8 cellular contexts compared by ENCODE assay signal in genomic region chr9:112844771-112845542, GRCh38. TPM values are rescaled to one million over a fixed set of nuclear protein-coding genes. Genes with fewer than 3 reads are reported as not detected.
A peak's percentile ranks its signal among the peaks of the same experiment; 100 is the strongest.
DNase-seq lines count a peak whose midpoint lies in the region; ATAC-seq and TF ChIP-seq lines count a peak whose summit lies in the region.

No MANE protein-coding gene starts in this region.

- H3K36me3 Mint-ChIP-seq in CD8-positive, alpha-beta T cell, result peaks cover 11% of the 10 kb centered on the region

- in situ Hi-C loops in Panc1 (cut with HindIII; ENCODE audit: low pct_unique_long_range_greater_than_20kb, low sequenced_read_pairs), result no loop called here

- no TSS peak for BruUV-seq in Panc1 (replicated peaks; lab: Mats Ljungman, UMichigan)

- peak overlapping the region; percentile 29 for H3K4me3 Mint-ChIP-seq in CD8-positive, alpha-beta T cell

- CTCF ChIA-PET in CD8-positive, alpha-beta T cell (lab: Charles Lee), result interaction anchor here (0.7 to 2.0 kb wide), 8 partner anchors 9 to 484 kb away, joined by 3 to 9 read pairs (median 4); no protein-coding TSS in a partner anchor
- CTCF ChIA-PET in Panc1 (lab: Charles Lee), result interaction anchor here (0.7 to 2.2 kb wide), 2 partner anchors 58 to 115 kb away, joined by 3 to 16 read pairs; no protein-coding TSS in a partner anchor

- intact Hi-C loops in CD8-positive, alpha-beta T cell (cut with DNase I, micrococcal nuclease), result loop anchor here (5.0 kb wide), 2 partner anchors 267 to 812 kb away; no protein-coding TSS in a partner anchor
- intact Hi-C loops in Panc1 (cut with micrococcal nuclease; ENCODE audit: unreplicated experiment) (loop anchor here (5.0 kb wide), 1 partner anchor 57 kb away; no protein-coding TSS in a partner anchor), testis (cut with DNase I; ENCODE audit: low total_unique reads) (no loop called here)

- no peak overlapping the region for H3K4me3 ChIP-seq in CD8-positive, alpha-beta T cell (ENCODE audit: low read depth, low read length)
- H3K4me3 ChIP-seq in Panc1 (ENCODE audit: low read depth in 2 of 2, low read length in 2 of 2) (no peak overlapping the region), fibroblast of pulmonary artery (replicated peaks; ENCODE audit: low read depth, low read length) (no peak overlapping the region), testis (no peak overlapping the region)

- H3K27me3 Mint-ChIP-seq in CD8-positive, alpha-beta T cell (ENCODE audit: low read depth), result no peaks in the 10 kb centered on the region

- H3K27ac Mint-ChIP-seq in CD8-positive, alpha-beta T cell, result no peak overlapping the region

- H3K9me3 ChIP-seq in CD8-positive, alpha-beta T cell (ENCODE audit: low read length), result no peaks in the 10 kb centered on the region
- H3K9me3 ChIP-seq in Panc1 (ENCODE audit: control insufficient read depth, insufficient read depth, low read depth, low read length) (no peaks in the 10 kb centered on the region), testis (no peaks in the 10 kb centered on the region)

- peaks cover 7% of the 10 kb centered on the region for H3K4me1 Mint-ChIP-seq in CD8-positive, alpha-beta T cell (ENCODE audit: low read depth)

- WGBS in testis, 2 donors, result 29 to 31% methylated on average over 15 of the region's 15 CpGs

- peak; percentile 49 for ATAC-seq in CD8-positive, alpha-beta T cell
- ATAC-seq in GM19468 (IDR thresholded peaks at IDR 0.05; ENCODE audit: extremely low read depth, unreplicated experiment), result peak; percentile 88
- ATAC-seq in Panc1, result peak; percentile 86

- TF ChIP-seq POLR2A in testis (IDR thresholded peaks at IDR 0.05), result no peak

- no peak overlapping the region for H3K27ac ChIP-seq in CD8-positive, alpha-beta T cell (ENCODE audit: low read depth, low read length)
- H3K27ac ChIP-seq in Panc1 (ENCODE audit: low read length) (no peak overlapping the region), testis (peak overlapping the region in 1 of 2 donors; percentile 20)

- H3K36me3 ChIP-seq in CD8-positive, alpha-beta T cell (ENCODE audit: insufficient read depth, low read length), result no peaks in the 10 kb centered on the region
- no peaks in the 10 kb centered on the region for H3K36me3 ChIP-seq in Panc1 (ENCODE audit: control insufficient read depth, insufficient read depth, low read length)
- H3K36me3 ChIP-seq in testis (ENCODE audit: low read depth, missing control alignments), result no peaks in the 10 kb centered on the region

- TF ChIP-seq CTCF in CD8-positive, alpha-beta T cell (IDR thresholded peaks at IDR 0.05), result peak; percentile 98
- TF ChIP-seq CTCF in Panc1 (IDR thresholded peaks at IDR 0.05) (peak; percentile 94), fibroblast of pulmonary artery (IDR thresholded peaks at IDR 0.05; ENCODE audit: low read length, missing control alignments) (peak; percentile 99), testis (IDR thresholded peaks at IDR 0.05) (peak; percentile 88 to 100 (median 94))

- no peaks in the 10 kb centered on the region for H3K27me3 ChIP-seq in CD8-positive, alpha-beta T cell (ENCODE audit: insufficient read depth, low read length)
- H3K27me3 ChIP-seq in Panc1 (ENCODE audit: control insufficient read depth, insufficient read depth, low read length) (no peaks in the 10 kb centered on the region), testis (no peaks in the 10 kb centered on the region)

- H3K9me3 Mint-ChIP-seq in CD8-positive, alpha-beta T cell, result no peaks in the 10 kb centered on the region

- POLR2A ChIA-PET in CD8-positive, alpha-beta T cell (lab: Charles Lee), result no interaction called here
- POLR2A ChIA-PET in Panc1 (lab: Charles Lee), result no interaction called here

- no peaks in the 10 kb centered on the region for H3K4me1 ChIP-seq in CD8-positive, alpha-beta T cell (ENCODE audit: insufficient read depth, low read length)
- H3K4me1 ChIP-seq in Panc1 (ENCODE audit: control insufficient read depth, insufficient read depth, low read length), result no peaks in the 10 kb centered on the region
- no peaks in the 10 kb centered on the region for H3K4me1 ChIP-seq in testis

- DNase-seq in CD8-positive, alpha-beta T cell, result peak; percentile 38 to 84 (median 64)
- DNase-seq in HT1080 (ENCODE audit: low read depth) (peak; percentile 66), Panc1 (ENCODE audit: low read depth, low spot score) (peak; percentile 35), fibroblast of pulmonary artery (ENCODE audit: low read depth) (peak; percentile 80), occipital lobe (lab: John Stamatoyannopoulos, UW) (peak; percentile 35), testis (peak; percentile 86)
- DNase-seq in activated T-cell treated with anti-CD3 and anti-CD28 coated beads, Interleukin-2, amount 50 U/mL, for 48 hours, result peak; percentile 89 to 90

RNA-seq across cellular contexts. Expression of gene SLC46A2, which starts 45.7 kb away (rescaled TPM):
- total RNA-seq in CD8-positive, alpha-beta T cell, result not detected
- not detected in 2 replicates for total RNA-seq in HT1080 (2014; rRNA removed; shearing (Covaris generic))
- polyA plus RNA-seq in HT1080 (2015; cell fraction: cytosol; rRNA removed), result not detected in 2 replicates
- polyA plus RNA-seq in HT1080 (2015; cell fraction: nucleus; rRNA removed), result not detected in 2 replicates
- total RNA-seq in Panc1 (2021; ENCODE audit: unreplicated experiment) (not detected), occipital lobe (not detected), testis (1 to 10 TPM; 1.4 to 2.4 TPM)
- polyA plus RNA-seq in Panc1 (2012; ENCODE audit: insufficient read length), result not detected
- polyA plus RNA-seq in testis (ENCODE audit: insufficient read depth, low read depth, low replicate concordance), result 1.9 TPM

Comparison
In these comparisons a context has a peak if more than half of its experiments do, and no peak if none do; other contexts are left out.
1. DNase-seq: peak in every context shown above with its lines; median percentile 90 in activated T-cell treated with anti-CD3 and anti-CD28 coated beads, Interleukin-2, amount 50 U/mL, for 48 hours; 86 in testis; 80 in fibroblast of pulmonary artery; 66 in HT1080; 64 in CD8-positive, alpha-beta T cell; 35 in Panc1; 35 in occipital lobe.